Comparison of ENCODE assay signal across 18 cellular contexts in the genomic region with DNA sequence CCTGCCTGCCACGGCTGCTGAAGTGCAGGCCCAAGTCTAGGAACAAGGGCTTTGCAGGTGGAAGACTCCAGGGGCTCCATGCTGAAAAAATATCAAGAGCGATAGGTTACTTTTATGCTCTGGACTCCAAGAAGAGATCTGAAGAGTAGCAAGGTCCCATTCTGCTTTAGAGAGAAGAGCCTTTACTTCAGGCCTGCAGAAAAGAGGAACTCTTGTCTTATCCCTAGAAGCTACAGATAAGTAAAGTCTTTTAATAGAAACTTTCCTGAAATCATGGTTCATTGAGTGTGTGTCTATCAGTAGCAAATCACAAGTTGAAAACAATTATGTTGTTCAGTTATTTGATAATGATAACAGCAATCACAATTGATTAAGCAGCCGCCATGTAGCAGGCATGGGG.
"Had no signal": no experiment of that assay in that cellular context is flagged by ENCODE, and none has a peak within 500 bp of the region (broad histone marks: within the 10 kb centered on the region; RNA-seq: fewer than 3 reads in every experiment).

No MANE protein-coding gene starts in this region.

- DNase-seq: dorsolateral prefrontal cortex; effector CD4-positive, alpha-beta T cell; hypothalamus; mesenchymal stem cell; naive thymus-derived CD8-positive, alpha-beta T cell; nephron progenitor cell; nucleus accumbens; stimulated activated CD4-positive, alpha-beta T cell treated with anti-CD3 and anti-CD28 coated beads, Interleukin-12 subunit alpha, Interleukin-12 subunit beta, amount 100 ng/mL, for 4 hours; stimulated activated CD4-positive, alpha-beta T cell treated with anti-CD3 and anti-CD28 coated beads, Interleukin-1b, Interleukin-23, amount 100 ng/mL, for 48 hours; stimulated activated CD4-positive, alpha-beta T cell treated with anti-CD3 and anti-CD28 coated beads, Interleukin-4, amount 100 ng/mL, for 1 hour; stimulated activated CD8-positive, alpha-beta memory T cell treated with anti-CD3 and anti-CD28 coated beads, Interleukin-4, amount 100 ng/mL, for 48 hours; stimulated activated naive CD4-positive, alpha-beta T cell; stimulated activated naive CD8-positive, alpha-beta T cell treated with anti-CD3 and anti-CD28 coated beads, Interleukin-15, amount 100 ng/mL, for 72 hours; transverse colon; upper lobe of right lung; uterus had no signal

- FAIRE-seq: frontal cortex, keratinocyte had no signal
